16 cellular contexts compared by ENCODE assay signal in the genomic region with DNA sequence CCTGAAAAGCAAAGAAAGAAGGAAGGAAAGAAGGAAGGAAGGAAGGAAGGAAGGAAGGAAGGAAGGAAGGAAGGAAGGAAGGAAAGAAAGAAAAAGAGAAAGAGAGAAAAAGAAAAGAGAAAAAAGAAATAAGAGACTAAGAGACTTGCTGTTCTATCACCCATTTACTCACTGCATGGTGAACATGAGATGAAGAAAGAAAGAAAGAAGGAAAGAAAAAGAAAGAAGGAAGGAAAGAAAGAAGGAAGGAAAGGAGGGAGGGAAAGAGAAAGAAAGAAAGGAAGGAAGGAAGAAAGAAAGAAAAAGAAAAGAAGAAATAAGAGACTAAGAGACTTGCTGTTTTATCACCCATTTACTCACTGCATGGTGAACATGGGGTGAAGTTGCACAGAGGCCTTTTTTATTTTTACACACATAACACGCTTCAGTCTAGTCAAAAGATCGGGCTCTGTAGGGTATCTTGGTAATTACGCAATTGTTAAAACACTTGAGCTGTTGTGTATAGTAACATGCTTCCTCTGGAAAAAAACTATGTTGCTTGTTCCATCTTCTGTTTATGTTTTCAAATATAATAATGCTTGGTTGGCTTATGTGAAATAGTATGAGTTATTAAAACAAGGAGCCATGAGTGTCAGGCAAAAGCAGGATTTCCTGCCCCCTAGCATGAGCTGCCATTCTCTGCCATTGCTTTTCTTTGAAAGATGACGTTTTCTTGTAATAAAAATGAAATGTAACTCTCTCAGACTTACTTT.
DNase-seq lines count a peak whose midpoint lies in the region; ATAC-seq and TF ChIP-seq lines count a peak whose summit lies in the region.
"Had no signal": no experiment of that assay in that cellular context is flagged by ENCODE, and none has a peak within 500 bp of the region (broad histone marks: within the 10 kb centered on the region; RNA-seq: fewer than 3 reads in every experiment).

No MANE protein-coding gene starts in this region.

- H3K4me3 ChIP-seq in right atrium auricular region (no peak overlapping the region), choroid plexus epithelial cell (ENCODE audit: low read depth, low read length) (no peak overlapping the region)
- H3K4me3 ChIP-seq: HAP-1, lung had no signal

- peaks cover 0 to 33% of the 10 kb centered on the region in 2 donors for H3K4me1 ChIP-seq in right atrium auricular region

- no peaks in the 10 kb centered on the region for H3K36me3 ChIP-seq in right atrium auricular region
- H3K36me3 ChIP-seq: HAP-1 had no signal

- no peak for TF ChIP-seq CTCF in right atrium auricular region (IDR thresholded peaks at IDR 0.05)
- TF ChIP-seq CTCF in choroid plexus epithelial cell (conservative IDR thresholded peaks at IDR 0.05; ENCODE audit: low read depth, low read length), result peak; percentile 8
- TF ChIP-seq CTCF in natural killer cell (IDR thresholded peaks at IDR 0.05), result no peak

- H3K36me3 Mint-ChIP-seq in natural killer cell, result no peaks in the 10 kb centered on the region
- H3K36me3 Mint-ChIP-seq: CD8-positive, alpha-beta memory T cell had no signal

- intact Hi-C loops in cardiac septum (cut with DNase I), result no loop called here
- intact Hi-C loops in natural killer cell (cut with micrococcal nuclease), result loop anchor here (2.0 to 5.0 kb wide), 2 partner anchors 72 to 217 kb away; no protein-coding TSS in a partner anchor

- peak overlapping the region; percentile 74 to 76 for H3K27ac Mint-ChIP-seq in natural killer cell
- H3K27ac Mint-ChIP-seq: CD8-positive, alpha-beta memory T cell had no signal

- H3K9me3 Mint-ChIP-seq in natural killer cell, result no peaks in the 10 kb centered on the region

- no peak for DNase-seq in right atrium auricular region (ENCODE audit: low spot score)
- no peak for DNase-seq in cardiac septum (ENCODE audit: low spot score)
- DNase-seq in choroid plexus epithelial cell (ENCODE audit: low read depth), result peak; percentile 66
- DNase-seq in natural killer cell, result no peak
- DNase-seq in NCI-H1048 (lab: John Stamatoyannopoulos, UW), result no peak
- DNase-seq in NK-92 treated with Interleukin-12 subunit alpha and Interleukin-12 subunit beta, amount 100 ng/mL, for 24 hours (lab: John Stamatoyannopoulos, UW), result no peak
- DNase-seq in H4 (ENCODE audit: low spot score), result no peak
- DNase-seq in cerebellum (ENCODE audit: low spot score), result no peak
- DNase-seq: activated gamma-delta T cell; CD8-positive, alpha-beta memory T cell; effector CD4-positive, alpha-beta T cell; NCI-H1417; NCI-H2227 treated with DMSO at 0.1 percent for 48 hours; PC-3 had no signal

- peak overlapping the region; percentile 14 to 69 for H3K27ac ChIP-seq in right atrium auricular region

- no peaks in the 10 kb centered on the region for H3K9me3 ChIP-seq in right atrium auricular region
- H3K9me3 ChIP-seq: HAP-1 had no signal

- H3K4me1 Mint-ChIP-seq in natural killer cell, result peaks cover 42 to 44% of the 10 kb centered on the region in 2 donors

- peak overlapping the region; percentile 71 for H3K4me3 Mint-ChIP-seq in natural killer cell
- H3K4me3 Mint-ChIP-seq: CD8-positive, alpha-beta memory T cell had no signal

- no peaks in the 10 kb centered on the region for H3K27me3 ChIP-seq in right atrium auricular region

- peaks cover 0 to 5% of the 10 kb centered on the region in 2 donors for H3K27me3 Mint-ChIP-seq in natural killer cell (ENCODE audit: low read depth in 2 of 2)
- H3K27me3 Mint-ChIP-seq: CD8-positive, alpha-beta memory T cell had no signal

- ATAC-seq in natural killer cell, result peak; percentile 28 to 56 (median 44)
- ATAC-seq: PC-3 had no signal
